1 cellular context compared by ENCODE assay signal in genomic region chr19:3700242-3701032, GRCh38.
A peak's percentile ranks its signal among the peaks of the same experiment; 100 is the strongest.
TF ChIP-seq lines count a peak whose summit lies in the region.

Gene PIP5K1C, minus strand, starts transcription at chr19:3700468. Its CDS starts 78 bp downstream, at chr19:3700390.

TF ChIP-seq in HepG2, 621 proteins besides CTCF, POLR2A, EP300 and RAD21 (continued from another document and continues in another):
- TF ChIP-seq THAP9 (CRISPR knock-in tag; IDR thresholded peaks at IDR 0.05; ENCODE audit: borderline replicate concordance), result no peak
- no peak for TF ChIP-seq ZKSCAN1 (IDR thresholded peaks at IDR 0.05; ENCODE audit: low read length)
- no peak for TF ChIP-seq HES4 (CRISPR knock-in tag; IDR thresholded peaks at IDR 0.05; ENCODE audit: borderline replicate concordance)
- no peak for TF ChIP-seq ZNF737 (CRISPR knock-in tag; IDR thresholded peaks at IDR 0.05; ENCODE audit: borderline replicate concordance)
- TF ChIP-seq ZNF513 (CRISPR knock-in tag; conservative IDR thresholded peaks at IDR 0.05), result no peak
- TF ChIP-seq BATF2 (CRISPR knock-in tag; IDR thresholded peaks at IDR 0.05), result no peak
- TF ChIP-seq SNRNP70 (IDR thresholded peaks at IDR 0.05; ENCODE audit: low read depth, low read length), result no peak
- no peak for TF ChIP-seq LCORL (IDR thresholded peaks at IDR 0.05)
- 0 out of 2 replicates have a peak, but pooled peaks have one; percentile 28 for TF ChIP-seq LCORL (CRISPR knock-in tag; IDR thresholded peaks at IDR 0.05)
- TF ChIP-seq HNRNPLL (IDR thresholded peaks at IDR 0.05; ENCODE audit: low read depth, low read length, poor library complexity, severe bottlenecking), result peak; percentile 3
- no peak for TF ChIP-seq ZC3H13 (CRISPR knock-in tag; IDR thresholded peaks at IDR 0.05)
- no peak for TF ChIP-seq ATF7 (IDR thresholded peaks at IDR 0.05)
- no peak for TF ChIP-seq ATF7 (CRISPR knock-in tag; IDR thresholded peaks at IDR 0.05)
- TF ChIP-seq ZNF253 (CRISPR knock-in tag; IDR thresholded peaks at IDR 0.05; ENCODE audit: borderline replicate concordance), result no peak
- TF ChIP-seq DZIP1 (CRISPR knock-in tag; IDR thresholded peaks at IDR 0.05), result no peak
- TF ChIP-seq NONO (IDR thresholded peaks at IDR 0.05), result no peak
- TF ChIP-seq NONO (CRISPR knock-in tag; conservative IDR thresholded peaks at IDR 0.05), result no peak
- TF ChIP-seq ZNF224 (CRISPR knock-in tag; IDR thresholded peaks at IDR 0.05), result no peak
- TF ChIP-seq FOXP4 (CRISPR knock-in tag; IDR thresholded peaks at IDR 0.05), result no peak
- TF ChIP-seq SAP130 (CRISPR knock-in tag; IDR thresholded peaks at IDR 0.05; ENCODE audit: low read depth), result peak; percentile 26; the same call in 1 of the 2 replicates
- no peak for TF ChIP-seq ZFP90 (CRISPR knock-in tag; IDR thresholded peaks at IDR 0.05; ENCODE audit: borderline replicate concordance)
- no peak for TF ChIP-seq TFDP2 (CRISPR knock-in tag; IDR thresholded peaks at IDR 0.05)
- TF ChIP-seq ARNTL (CRISPR knock-in tag; IDR thresholded peaks at IDR 0.05), result no peak
- no peak; the same call in 1 of the 2 replicates for TF ChIP-seq HMGXB3 (CRISPR knock-in tag; IDR thresholded peaks at IDR 0.05; ENCODE audit: borderline replicate concordance)
- no peak for TF ChIP-seq ZNF687 (CRISPR knock-in tag; IDR thresholded peaks at IDR 0.05)
- no peak for TF ChIP-seq KLF13 (CRISPR knock-in tag; IDR thresholded peaks at IDR 0.05)
- TF ChIP-seq ZNF768 (CRISPR knock-in tag; IDR thresholded peaks at IDR 0.05), result no peak
- TF ChIP-seq EED (CRISPR knock-in tag; IDR thresholded peaks at IDR 0.05), result no peak
- 0 out of 2 replicates have a peak, but pooled peaks have one; percentile 16 for TF ChIP-seq NR2F2 (IDR thresholded peaks at IDR 0.05; ENCODE audit: borderline replicate concordance, low read depth)
- 0 out of 2 replicates have a peak, but pooled peaks have one; percentile 15 for TF ChIP-seq JUN (CRISPR knock-in tag; IDR thresholded peaks at IDR 0.05)
- no peak for TF ChIP-seq SMARCC2 (IDR thresholded peaks at IDR 0.05)
- TF ChIP-seq ZNF280B (CRISPR knock-in tag; IDR thresholded peaks at IDR 0.05; ENCODE audit: borderline replicate concordance), result no peak
- TF ChIP-seq ZNF414 (CRISPR knock-in tag; IDR thresholded peaks at IDR 0.05), result no peak
- no peak for TF ChIP-seq SCMH1 (CRISPR knock-in tag; IDR thresholded peaks at IDR 0.05; ENCODE audit: borderline replicate concordance)
